Comparison of ENCODE assay signal across 8 cellular contexts in the genomic region with DNA sequence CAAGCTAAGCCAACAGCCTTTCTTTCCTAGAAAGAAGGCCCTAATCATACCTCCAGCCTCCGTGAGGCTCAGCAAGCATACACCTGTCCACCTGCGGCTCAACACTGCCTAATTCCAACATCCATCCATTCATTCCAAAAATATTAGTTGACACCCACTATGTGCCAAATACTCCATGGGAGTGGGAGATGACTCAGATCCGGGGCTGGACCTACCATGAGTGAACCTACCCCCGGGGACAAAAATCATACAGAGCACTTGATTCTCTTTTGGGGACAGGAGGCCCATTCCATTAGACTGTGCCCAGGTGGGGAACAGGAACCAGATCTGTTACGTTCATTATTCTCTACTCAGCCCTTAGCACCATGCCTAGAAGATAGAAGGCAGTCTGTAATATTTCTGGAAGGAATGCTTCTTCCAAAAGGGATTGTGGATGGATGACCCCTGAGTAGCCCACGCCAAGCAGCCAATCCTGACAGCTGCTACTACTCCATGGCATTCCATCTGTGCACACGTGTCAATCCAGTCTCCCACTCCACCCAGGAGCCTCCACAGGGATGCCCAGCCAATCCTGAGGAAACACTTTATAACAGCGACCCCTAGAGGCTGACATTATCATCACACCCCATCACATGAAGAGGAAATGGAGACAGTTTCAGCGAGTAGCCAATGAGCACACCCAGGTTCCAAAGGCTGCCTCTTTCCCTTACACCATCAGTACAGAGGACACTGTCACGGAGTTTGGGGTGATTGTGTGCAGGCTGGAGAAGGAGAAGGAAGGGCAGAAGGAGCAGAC.
A peak's percentile ranks its signal among the peaks of the same experiment; 100 is the strongest.
DNase-seq lines count a peak whose midpoint lies in the region; ATAC-seq and TF ChIP-seq lines count a peak whose summit lies in the region.

No MANE protein-coding gene starts in this region.

- ATAC-seq in GM19328 (IDR thresholded peaks at IDR 0.05; ENCODE audit: unreplicated experiment) = no peak
- ATAC-seq in effector memory CD8-positive, alpha-beta T cell (replicated peaks) = no peak

- H3K9me3 Mint-ChIP-seq in effector memory CD8-positive, alpha-beta T cell = no peaks in the 10 kb centered on the region

- H3K4me1 Mint-ChIP-seq in effector memory CD8-positive, alpha-beta T cell (ENCODE audit: low read depth in 2 of 2) = no peaks in the 10 kb centered on the region

- H3K27ac Mint-ChIP-seq in effector memory CD8-positive, alpha-beta T cell = no peak overlapping the region

- H3K4me3 Mint-ChIP-seq in effector memory CD8-positive, alpha-beta T cell = no peak overlapping the region

- H3K4me3 ChIP-seq in AG09309 (ENCODE audit: control insufficient read depth, low read depth, low read length) (no peak overlapping the region), GM12864 (ENCODE audit: low read depth, low read length) (no peak overlapping the region), retinal pigment epithelial cell (ENCODE audit: low read length) (no peak overlapping the region)

- TF ChIP-seq CTCF in AG09309 (IDR thresholded peaks at IDR 0.05; ENCODE audit: control insufficient read depth, insufficient read depth, low read depth, low read length, missing control alignments) = peak; percentile 42
- TF ChIP-seq CTCF in GM12864 (IDR thresholded peaks at IDR 0.05; ENCODE audit: low read depth, low read length, missing control alignments) = peak; percentile 74
- peak; percentile 61 for TF ChIP-seq CTCF in retinal pigment epithelial cell (conservative IDR thresholded peaks at IDR 0.05; ENCODE audit: low read depth, low read length)

- no peaks in the 10 kb centered on the region for H3K36me3 Mint-ChIP-seq in effector memory CD8-positive, alpha-beta T cell (ENCODE audit: insufficient read depth)

- DNase-seq in AG09309 (ENCODE audit: low read depth) (no peak), GM12864 (ENCODE audit: low read depth) (no peak), NCI-H460 (ENCODE audit: extremely low read depth, low read depth) (peak; percentile 38), dermis blood vessel endothelial cell (peak; percentile 47), retinal pigment epithelial cell (ENCODE audit: low read depth) (no peak)
- no peak for DNase-seq in effector memory CD8-positive, alpha-beta T cell
- no peak for DNase-seq in central memory CD4-positive, alpha-beta T cell

- H3K27me3 Mint-ChIP-seq in effector memory CD8-positive, alpha-beta T cell = peaks cover 8 to 35% of the 10 kb centered on the region in 2 donors

Comparison
In these comparisons a context has a peak if more than half of its experiments do, and no peak if none do; other contexts are left out.
1. DNase-seq: peak in NCI-H460 (single experiment) and dermis blood vessel endothelial cell (single experiment); none in AG09309 (single experiment), GM12864 (single experiment), retinal pigment epithelial cell (single experiment), effector memory CD8-positive, alpha-beta T cell (0 of 3) and central memory CD4-positive, alpha-beta T cell (single experiment).
2. Peak in every context shown above with its lines, with median percentiles within 50 percentile points of each other: CTCF ChIP-seq.